In genomic region chr5:1763548-1763911, GRCh38 we compare ENCODE assay signal across 8 cellular contexts.
DNase-seq lines count a peak whose midpoint lies in the region; ATAC-seq and TF ChIP-seq lines count a peak whose summit lies in the region.

No MANE protein-coding gene starts in this region.

- ATAC-seq in GM21515 (IDR thresholded peaks at IDR 0.05; ENCODE audit: unreplicated experiment) (no peak), HG03354 (IDR thresholded peaks at IDR 0.05; ENCODE audit: poor library complexity, severe bottlenecking, unreplicated experiment) (no peak)

- H3K27ac ChIP-seq in parathyroid adenoma: no peak overlapping the region

- DNase-seq in NCI-H82 (lab: John Stamatoyannopoulos, UW) (peak; percentile 3), NCI-H82 treated with DMSO at 0.1 percent for 48 hours (lab: John Stamatoyannopoulos, UW; ENCODE audit: unreplicated experiment) (no peak), LNCaP clone FGC (ENCODE audit: low read depth) (no peak), fibroblast of the conjunctiva (ENCODE audit: low read depth) (peak; percentile 48)
- peak; percentile 40 for DNase-seq in activated T-cell treated with anti-CD3 and anti-CD28 coated beads, Interleukin-2, amount 50 U/mL, for 1 hour

- H3K4me3 ChIP-seq in LNCaP clone FGC (ENCODE audit: low read depth, low read length): no peak overlapping the region
- H3K4me3 ChIP-seq in parathyroid adenoma (ENCODE audit: low read depth, low read length): no peak overlapping the region

- no peak overlapping the region for H3K9ac ChIP-seq in parathyroid adenoma

- TF ChIP-seq CTCF in LNCaP clone FGC (IDR thresholded peaks at IDR 0.05; ENCODE audit: control insufficient read depth, extremely low read depth, insufficient read depth) (peak; percentile 87), parathyroid adenoma (IDR thresholded peaks at IDR 0.05) (peak; percentile 31)

- no peaks in the 10 kb centered on the region for H3K79me2 ChIP-seq in parathyroid adenoma

- no peaks in the 10 kb centered on the region for H3K9me3 ChIP-seq in parathyroid adenoma (ENCODE audit: control insufficient read depth, low read length)

- H3K4me2 ChIP-seq in parathyroid adenoma (ENCODE audit: low read length): no peak overlapping the region

- H3K4me1 ChIP-seq in parathyroid adenoma: no peaks in the 10 kb centered on the region

- H3K36me3 ChIP-seq in parathyroid adenoma (ENCODE audit: control insufficient read depth, insufficient read depth, low read length): no peaks in the 10 kb centered on the region

- no peak overlapping the region for H2AFZ ChIP-seq in parathyroid adenoma

- no peaks in the 10 kb centered on the region for H3K27me3 ChIP-seq in parathyroid adenoma (ENCODE audit: control insufficient read depth, insufficient read depth, low read length)

Comparison
In these comparisons a context has a peak if more than half of its experiments do, and no peak if none do; other contexts are left out.
1. DNase-seq: peak in NCI-H82 (single experiment), activated T-cell treated with anti-CD3 and anti-CD28 coated beads, Interleukin-2, amount 50 U/mL, for 1 hour (single experiment) and fibroblast of the conjunctiva (single experiment); none in NCI-H82 treated with DMSO at 0.1 percent for 48 hours (single experiment) and LNCaP clone FGC (single experiment).